ENCODE assay signal across 1 cellular context in the genomic region with DNA sequence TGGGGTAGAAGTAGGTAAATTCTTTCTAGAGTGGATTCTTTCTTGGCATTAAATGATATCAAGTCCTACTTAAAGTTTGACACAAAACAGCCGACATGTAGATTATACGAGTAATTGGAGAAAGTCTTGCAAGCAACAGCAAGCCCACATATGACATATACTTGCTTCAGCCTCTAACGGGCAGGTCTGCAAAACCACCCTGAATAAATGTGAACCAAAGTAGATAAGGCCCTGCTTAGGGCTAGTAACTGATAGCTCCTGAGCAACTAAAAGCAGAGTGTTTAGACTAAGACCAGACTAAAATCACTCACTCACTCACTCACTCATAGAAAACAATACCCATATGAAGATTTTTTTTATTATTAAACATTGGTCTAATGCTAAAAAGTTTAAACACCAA.
TF ChIP-seq lines count a peak whose summit lies in the region.

No MANE protein-coding gene starts in this region.

TF ChIP-seq in K562, 482 proteins besides CTCF, POLR2A, EP300 and RAD21 (continued from another document):
- TF ChIP-seq, protein P1, sequence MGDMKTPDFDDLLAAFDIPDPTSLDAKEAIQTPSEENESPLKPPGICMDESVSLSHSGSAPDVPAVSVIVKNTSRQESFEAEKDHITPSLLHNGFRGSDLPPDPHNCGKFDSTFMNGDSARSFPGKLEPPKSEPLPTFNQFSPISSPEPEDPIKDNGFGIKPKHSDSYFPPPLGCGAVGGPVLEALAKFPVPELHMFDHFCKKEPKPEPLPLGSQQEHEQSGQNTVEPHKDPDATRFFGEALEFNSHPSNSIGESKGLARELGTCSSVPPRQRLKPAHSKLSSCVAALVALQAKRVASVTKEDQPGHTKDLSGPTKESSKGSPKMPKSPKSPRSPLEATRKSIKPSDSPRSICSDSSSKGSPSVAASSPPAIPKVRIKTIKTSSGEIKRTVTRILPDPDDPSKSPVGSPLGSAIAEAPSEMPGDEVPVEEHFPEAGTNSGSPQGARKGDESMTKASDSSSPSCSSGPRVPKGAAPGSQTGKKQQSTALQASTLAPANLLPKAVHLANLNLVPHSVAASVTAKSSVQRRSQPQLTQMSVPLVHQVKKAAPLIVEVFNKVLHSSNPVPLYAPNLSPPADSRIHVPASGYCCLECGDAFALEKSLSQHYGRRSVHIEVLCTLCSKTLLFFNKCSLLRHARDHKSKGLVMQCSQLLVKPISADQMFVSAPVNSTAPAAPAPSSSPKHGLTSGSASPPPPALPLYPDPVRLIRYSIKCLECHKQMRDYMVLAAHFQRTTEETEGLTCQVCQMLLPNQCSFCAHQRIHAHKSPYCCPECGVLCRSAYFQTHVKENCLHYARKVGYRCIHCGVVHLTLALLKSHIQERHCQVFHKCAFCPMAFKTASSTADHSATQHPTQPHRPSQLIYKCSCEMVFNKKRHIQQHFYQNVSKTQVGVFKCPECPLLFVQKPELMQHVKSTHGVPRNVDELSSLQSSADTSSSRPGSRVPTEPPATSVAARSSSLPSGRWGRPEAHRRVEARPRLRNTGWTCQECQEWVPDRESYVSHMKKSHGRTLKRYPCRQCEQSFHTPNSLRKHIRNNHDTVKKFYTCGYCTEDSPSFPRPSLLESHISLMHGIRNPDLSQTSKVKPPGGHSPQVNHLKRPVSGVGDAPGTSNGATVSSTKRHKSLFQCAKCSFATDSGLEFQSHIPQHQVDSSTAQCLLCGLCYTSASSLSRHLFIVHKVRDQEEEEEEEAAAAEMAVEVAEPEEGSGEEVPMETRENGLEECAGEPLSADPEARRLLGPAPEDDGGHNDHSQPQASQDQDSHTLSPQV (IDR thresholded peaks at IDR 0.05) = no peak
- TF ChIP-seq, protein P2, sequence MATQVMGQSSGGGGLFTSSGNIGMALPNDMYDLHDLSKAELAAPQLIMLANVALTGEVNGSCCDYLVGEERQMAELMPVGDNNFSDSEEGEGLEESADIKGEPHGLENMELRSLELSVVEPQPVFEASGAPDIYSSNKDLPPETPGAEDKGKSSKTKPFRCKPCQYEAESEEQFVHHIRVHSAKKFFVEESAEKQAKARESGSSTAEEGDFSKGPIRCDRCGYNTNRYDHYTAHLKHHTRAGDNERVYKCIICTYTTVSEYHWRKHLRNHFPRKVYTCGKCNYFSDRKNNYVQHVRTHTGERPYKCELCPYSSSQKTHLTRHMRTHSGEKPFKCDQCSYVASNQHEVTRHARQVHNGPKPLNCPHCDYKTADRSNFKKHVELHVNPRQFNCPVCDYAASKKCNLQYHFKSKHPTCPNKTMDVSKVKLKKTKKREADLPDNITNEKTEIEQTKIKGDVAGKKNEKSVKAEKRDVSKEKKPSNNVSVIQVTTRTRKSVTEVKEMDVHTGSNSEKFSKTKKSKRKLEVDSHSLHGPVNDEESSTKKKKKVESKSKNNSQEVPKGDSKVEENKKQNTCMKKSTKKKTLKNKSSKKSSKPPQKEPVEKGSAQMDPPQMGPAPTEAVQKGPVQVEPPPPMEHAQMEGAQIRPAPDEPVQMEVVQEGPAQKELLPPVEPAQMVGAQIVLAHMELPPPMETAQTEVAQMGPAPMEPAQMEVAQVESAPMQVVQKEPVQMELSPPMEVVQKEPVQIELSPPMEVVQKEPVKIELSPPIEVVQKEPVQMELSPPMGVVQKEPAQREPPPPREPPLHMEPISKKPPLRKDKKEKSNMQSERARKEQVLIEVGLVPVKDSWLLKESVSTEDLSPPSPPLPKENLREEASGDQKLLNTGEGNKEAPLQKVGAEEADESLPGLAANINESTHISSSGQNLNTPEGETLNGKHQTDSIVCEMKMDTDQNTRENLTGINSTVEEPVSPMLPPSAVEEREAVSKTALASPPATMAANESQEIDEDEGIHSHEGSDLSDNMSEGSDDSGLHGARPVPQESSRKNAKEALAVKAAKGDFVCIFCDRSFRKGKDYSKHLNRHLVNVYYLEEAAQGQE (CRISPR knock-in tag; IDR thresholded peaks at IDR 0.05; ENCODE audit: low read depth) = no peak
- no peak for TF ChIP-seq ETV5 (CRISPR knock-in tag; IDR thresholded peaks at IDR 0.05; ENCODE audit: low read depth)
